In genomic region chr5:98783051-98783649, GRCh38 we compare ENCODE assay signal across 1 cellular context.
TF ChIP-seq lines count a peak whose summit lies in the region.

No MANE protein-coding gene starts in this region.

TF ChIP-seq in SK-N-SH treated with all-trans-retinoic acid at 6 μM for 48 hours, 23 proteins besides CTCF, POLR2A, EP300 and RAD21 (continued from another document):
- TF ChIP-seq CSDC2 (CRISPR knock-in tag; IDR thresholded peaks at IDR 0.05), result no peak
- TF ChIP-seq PATZ1 (CRISPR knock-in tag; IDR thresholded peaks at IDR 0.05; ENCODE audit: borderline replicate concordance), result no peak
- no peak for TF ChIP-seq OSR1 (CRISPR knock-in tag; IDR thresholded peaks at IDR 0.05)
- TF ChIP-seq ARNTL (CRISPR knock-in tag; IDR thresholded peaks at IDR 0.05; ENCODE audit: borderline replicate concordance, low read depth), result no peak
- TF ChIP-seq ZNF8 (CRISPR knock-in tag; IDR thresholded peaks at IDR 0.05), result no peak
